Comparison of ENCODE assay signal across 1 cellular context in the genomic region with DNA sequence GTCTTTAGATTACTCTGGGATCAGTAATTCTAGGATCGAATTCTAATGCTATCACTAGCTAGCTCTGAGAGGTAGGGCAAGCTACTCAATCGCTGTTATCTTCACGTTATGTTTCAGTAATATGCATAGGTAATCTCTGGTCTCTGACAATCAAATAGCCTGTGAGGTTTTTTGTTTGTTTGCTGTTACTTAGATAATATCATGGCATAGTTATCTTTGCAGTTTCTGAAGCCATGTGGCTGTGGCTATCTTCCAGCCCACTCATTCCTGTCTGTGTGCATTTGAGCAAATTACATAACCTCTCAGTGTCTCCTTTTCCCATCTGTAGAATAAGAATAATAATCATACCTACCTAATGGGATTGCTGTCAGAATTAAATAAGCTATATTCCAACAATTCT.
TF ChIP-seq lines count a peak whose summit lies in the region.

No MANE protein-coding gene starts in this region.

TF ChIP-seq in K562, 482 proteins besides CTCF, POLR2A, EP300 and RAD21 (continued from another document):
- TF ChIP-seq VEZF1 (CRISPR knock-in tag; IDR thresholded peaks at IDR 0.05) (no peak), FOXJ2 (tag; IDR thresholded peaks at IDR 0.05) (peak; percentile 94), SIX5 (IDR thresholded peaks at IDR 0.05; ENCODE audit: borderline replicate concordance in 1 of 2, insufficient read depth in 1 of 2, low read depth in 1 of 2, low read length in 2 of 2) (no peak)
TF ChIP-seq in K562: peak in this region for 1.
